ENCODE assay signal across 8 cellular contexts in genomic region chrX:154981116-154981411, GRCh38. TPM values are rescaled to one million over a fixed set of nuclear protein-coding genes. Genes with fewer than 3 reads are reported as not detected.
DNase-seq lines count a peak whose midpoint lies in the region; ATAC-seq and TF ChIP-seq lines count a peak whose summit lies in the region.

No MANE protein-coding gene starts in this region.

- no peaks in the 10 kb centered on the region for H3K36me3 ChIP-seq in sigmoid colon
- H3K36me3 ChIP-seq in heart right ventricle, result peaks cover 0 to 17% (median 0%) of the 10 kb centered on the region in 9 donors

- DNase-seq in chondrocyte (ENCODE audit: low spot score) (no peak), sigmoid colon (no peak), caudate nucleus (lab: John Stamatoyannopoulos, UW) (no peak), heart right ventricle (no peak)

- ATAC-seq in GM18867 (IDR thresholded peaks at IDR 0.05; ENCODE audit: unreplicated experiment) (peak; percentile 25), HG03460 (IDR thresholded peaks at IDR 0.05; ENCODE audit: unreplicated experiment) (peak; percentile 3), HG02981 (IDR thresholded peaks at IDR 0.05; ENCODE audit: unreplicated experiment) (no peak), HG02759 (IDR thresholded peaks at IDR 0.05; ENCODE audit: unreplicated experiment) (no peak), heart right ventricle (no peak)

- 18% methylated on average over 6 of the region's 6 CpGs for WGBS in sigmoid colon, 2 donors
- WGBS in heart right ventricle, 2 donors, result 23 to 26% methylated on average over 6 of the region's 6 CpGs

- no peak overlapping the region for H3K27ac ChIP-seq in sigmoid colon
- no peak overlapping the region for H3K27ac ChIP-seq in caudate nucleus (ENCODE audit: low read depth, low read length)
- H3K27ac ChIP-seq in heart right ventricle, result peak overlapping the region in 2 of 10 donors; percentile 5 to 48

- TF ChIP-seq EP300 in sigmoid colon (IDR thresholded peaks at IDR 0.05), result no peak

- peaks cover 21% of the 10 kb centered on the region for H3K9me3 Mint-ChIP-seq in chondrocyte (ENCODE audit: low read depth)

- intact Hi-C loops in sigmoid colon (cut with DNase I) (loop anchor here (10.0 kb wide), 1 partner anchor 234 kb away; the partner anchor contains the start of gene VBP1), heart right ventricle (cut with DNase I) (loop anchor here in 7 of 10 donors (1.0 to 10.0 kb wide), 5 partner anchors 71 to 76 kb away; no protein-coding TSS in a partner anchor)

- H3K27ac Mint-ChIP-seq in chondrocyte (ENCODE audit: unreplicated experiment), result no peak overlapping the region

- H3K9me3 ChIP-seq in sigmoid colon (no peaks in the 10 kb centered on the region), heart right ventricle (peaks cover 0 to 15% (median 0%) of the 10 kb centered on the region in 11 donors)

- TF ChIP-seq CTCF in chondrocyte (IDR thresholded peaks at IDR 0.05) (peak; percentile 28), sigmoid colon (IDR thresholded peaks at IDR 0.05) (no peak), heart right ventricle (IDR thresholded peaks at IDR 0.05) (peak in 1 of 9 donors; percentile 5)

- no peaks in the 10 kb centered on the region for H3K4me1 Mint-ChIP-seq in chondrocyte (ENCODE audit: low read depth)

- H3K36me3 Mint-ChIP-seq in chondrocyte (ENCODE audit: low read depth), result no peaks in the 10 kb centered on the region

- no peak for TF ChIP-seq POLR2A in sigmoid colon (IDR thresholded peaks at IDR 0.05)

- no peak overlapping the region for H3K4me3 Mint-ChIP-seq in chondrocyte (ENCODE audit: unreplicated experiment)

- H3K27me3 ChIP-seq in sigmoid colon (no peaks in the 10 kb centered on the region), heart right ventricle (no peaks in the 10 kb centered on the region)

- H3K4me1 ChIP-seq in sigmoid colon (no peaks in the 10 kb centered on the region), heart right ventricle (peaks cover 0 to 8% (median 0%) of the 10 kb centered on the region in 9 donors)

- H3K4me3 ChIP-seq in sigmoid colon (peak overlapping the region in 3 of 4 donors; percentile 36 to 46 (median 39)), heart right ventricle (peak overlapping the region in 5 of 10 donors; percentile 40 to 50 (median 43))

- no peaks in the 10 kb centered on the region for H3K27me3 Mint-ChIP-seq in chondrocyte (ENCODE audit: low read depth)

RNA-seq across cellular contexts. Expression of gene F8, which starts 41.5 kb away (rescaled TPM):
- total RNA-seq in chondrocyte (3.5 to 5.1 TPM (median 3.6 TPM) in 3 replicates), sigmoid colon (10 to 100 TPM; 10.0 to 20.2 (median 12.9) TPM), heart right ventricle (10 to 100 TPM; 21.6 to 92.4 (median 36.4) TPM)
- polyA plus RNA-seq in sigmoid colon (1 to 10 TPM; 2.4 to 3.7 (median 3.6) TPM), heart right ventricle (10 to 100 TPM; 40.6 to 80.4 TPM)

RNA-seq across cellular contexts. Expression of gene FUNDC2, which starts 45.6 kb away (rescaled TPM):
- total RNA-seq in chondrocyte, result 36.9 to 51.7 TPM (median 44.2 TPM) in 3 replicates
- total RNA-seq in sigmoid colon, result 100 to 1,000 TPM in 1 of 4 donors, 10 to 100 TPM in 3; 83.1 to 101 (median 97.6) TPM
- polyA plus RNA-seq in sigmoid colon, result 100 to 1,000 TPM in 1 of 3 donors, 10 to 100 TPM in 2; 74.0 to 109 (median 76.3) TPM
- 100 to 1,000 TPM; 249 to 428 (median 312) TPM for total RNA-seq in heart right ventricle
- 100 to 1,000 TPM; 234 to 530 TPM for polyA plus RNA-seq in heart right ventricle

Comparison
In these comparisons a context has a peak if more than half of its experiments do, and no peak if none do; other contexts are left out.
1. ATAC-seq: peak in GM18867 (single experiment) and HG03460 (single experiment); none in HG02981 (single experiment), HG02759 (single experiment) and heart right ventricle (0 of 8).